ENCODE assay signal across 16 cellular contexts in the genomic region with DNA sequence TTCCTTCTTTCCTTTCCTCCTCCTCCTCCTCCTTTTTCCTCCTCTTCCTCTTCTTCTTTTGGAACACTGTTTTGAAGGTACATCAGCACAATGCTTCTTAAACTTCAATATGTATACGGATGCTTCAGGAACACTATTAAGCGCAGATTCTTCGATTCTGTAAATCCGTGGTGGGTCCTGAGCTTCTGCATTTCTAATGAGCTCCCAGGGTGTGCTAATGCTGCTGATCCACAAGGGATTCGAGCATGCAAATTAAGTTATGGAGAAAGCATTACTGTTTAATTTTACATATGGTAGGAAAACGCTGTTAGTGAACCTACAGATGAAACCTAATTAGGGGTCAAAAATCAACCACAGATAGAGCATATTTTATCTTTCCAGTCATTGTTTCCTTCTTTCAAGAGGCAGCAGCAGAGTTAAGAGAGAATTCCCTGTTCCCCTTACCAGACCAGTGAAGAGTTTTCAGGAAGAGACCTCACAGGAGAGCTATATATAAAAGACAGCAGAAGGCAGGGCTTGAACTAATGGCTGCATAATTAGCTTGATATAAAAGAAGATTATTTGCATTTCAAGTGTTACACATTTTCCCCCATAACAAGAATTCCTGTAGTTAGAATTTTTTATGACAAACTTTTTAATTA. TPM values are rescaled to one million over a fixed set of nuclear protein-coding genes. Genes with fewer than 3 reads are reported as not detected.
A peak's percentile ranks its signal among the peaks of the same experiment; 100 is the strongest.
DNase-seq lines count a peak whose midpoint lies in the region; ATAC-seq and TF ChIP-seq lines count a peak whose summit lies in the region.
"Had no signal": no experiment of that assay in that cellular context is flagged by ENCODE, and none has a peak within 500 bp of the region (broad histone marks: within the 10 kb centered on the region; RNA-seq: fewer than 3 reads in every experiment).

No MANE protein-coding gene starts in this region.

- H3K4me3 Mint-ChIP-seq in endodermal cell, result peak overlapping the region; percentile 51
- H3K4me3 Mint-ChIP-seq in CD4-positive, alpha-beta memory T cell, result no peak overlapping the region
- H3K4me3 Mint-ChIP-seq in CD8-positive, alpha-beta memory T cell, result no peak overlapping the region
- H3K4me3 Mint-ChIP-seq: CD14-positive monocyte had no signal

- no peak for ATAC-seq in GM18861 (IDR thresholded peaks at IDR 0.05; ENCODE audit: unreplicated experiment)

- DNase-seq in A673 (ENCODE audit: low spot score), result peak; percentile 76
- no peak for DNase-seq in endodermal cell
- peak; percentile 20 for DNase-seq in iPS-NIHi7 (ENCODE audit: extremely low spot score)
- DNase-seq in CD4-positive, alpha-beta memory T cell, result no peak
- no peak for DNase-seq in CD8-positive, alpha-beta memory T cell
- DNase-seq in occipital lobe (lab: John Stamatoyannopoulos, UW), result no peak
- DNase-seq: Calu3, DND-41, GF-D8, GM23248, Kasumi-1, NCI-H1105 treated with DMSO at 0.1 percent for 48 hours, NCI-H187 had no signal

- H3K9me3 ChIP-seq in A673 (ENCODE audit: low read depth, low read length, poor library complexity, severe bottlenecking), result no peaks in the 10 kb centered on the region
- H3K9me3 ChIP-seq in HUES48 (ENCODE audit: control insufficient read depth, insufficient read depth, low read length), result no peaks in the 10 kb centered on the region
- no peaks in the 10 kb centered on the region for H3K9me3 ChIP-seq in endodermal cell (ENCODE audit: control insufficient read depth, low read length)
- H3K9me3 ChIP-seq in CD4-positive, alpha-beta memory T cell (ENCODE audit: control insufficient read depth in 1 of 2, low read length in 2 of 2), result no peaks in the 10 kb centered on the region
- no peaks in the 10 kb centered on the region for H3K9me3 ChIP-seq in CD8-positive, alpha-beta memory T cell (ENCODE audit: low read length)

- H3K27ac ChIP-seq in A673 (ENCODE audit: low read depth, low read length, poor library complexity, severe bottlenecking) (peak overlapping the region; percentile 28), HUES48 (ENCODE audit: low read depth, low read length) (peak overlapping the region; percentile 79), endodermal cell (ENCODE audit: low read depth, low read length) (no peak overlapping the region)
- no peak overlapping the region for H3K27ac ChIP-seq in CD4-positive, alpha-beta memory T cell (ENCODE audit: low read depth, low read length)
- no peak overlapping the region for H3K27ac ChIP-seq in CD8-positive, alpha-beta memory T cell (ENCODE audit: low read depth, low read length)
- H3K27ac ChIP-seq: GM23248 had no signal

- H3K36me3 ChIP-seq in A673 (ENCODE audit: insufficient read depth, low read length, poor library complexity, severe bottlenecking) (no peaks in the 10 kb centered on the region), HUES48 (ENCODE audit: control insufficient read depth, insufficient read depth, low read length) (no peaks in the 10 kb centered on the region), endodermal cell (ENCODE audit: control insufficient read depth, insufficient read depth, low read length) (no peaks in the 10 kb centered on the region)
- H3K36me3 ChIP-seq in CD4-positive, alpha-beta memory T cell (ENCODE audit: insufficient read depth, low read length), result no peaks in the 10 kb centered on the region
- H3K36me3 ChIP-seq in CD8-positive, alpha-beta memory T cell (ENCODE audit: insufficient read depth, low read length), result no peaks in the 10 kb centered on the region

- WGBS in endodermal cell (ENCODE audit: insufficient coverage in 1 of 2, insufficient read length in 1 of 2), 2 experiments, result 26 to 55% methylated on average over 5 to 6 of the region's 6 CpGs

- no TSS peak for BruUV-seq in A673 (replicated peaks; lab: Mats Ljungman, UMichigan)

- H3K9ac ChIP-seq in HUES48 (ENCODE audit: low read depth, low read length) (no peak overlapping the region), endodermal cell (ENCODE audit: extremely low read depth, low read length, poor library complexity, severe bottlenecking) (no peak overlapping the region)
- H3K9ac ChIP-seq: GM23248 had no signal

- H3K27me3 Mint-ChIP-seq in endodermal cell (ENCODE audit: insufficient read depth), result peaks cover 6% of the 10 kb centered on the region
- peaks cover 13 to 15% of the 10 kb centered on the region in 2 donors for H3K27me3 Mint-ChIP-seq in CD4-positive, alpha-beta memory T cell
- H3K27me3 Mint-ChIP-seq in CD8-positive, alpha-beta memory T cell, result peaks cover 17 to 32% of the 10 kb centered on the region in 2 donors

- H3K9me3 Mint-ChIP-seq in endodermal cell, result no peaks in the 10 kb centered on the region
- H3K9me3 Mint-ChIP-seq in CD4-positive, alpha-beta memory T cell, result peaks cover 0 to 3% (median 0%) of the 10 kb centered on the region in 8 donors
- H3K9me3 Mint-ChIP-seq in CD8-positive, alpha-beta memory T cell, result no peaks in the 10 kb centered on the region

- H3K4me3 ChIP-seq in A673 (ENCODE audit: low read depth, low read length, poor library complexity, severe bottlenecking), result peak overlapping the region; percentile 32
- H3K4me3 ChIP-seq in HUES48 (ENCODE audit: low read depth, low read length), result peak overlapping the region; percentile 63
- peak overlapping the region; percentile 65 for H3K4me3 ChIP-seq in endodermal cell (ENCODE audit: low read length)
- no peak overlapping the region for H3K4me3 ChIP-seq in CD4-positive, alpha-beta memory T cell (ENCODE audit: low read length in 2 of 2)
- no peak overlapping the region for H3K4me3 ChIP-seq in CD8-positive, alpha-beta memory T cell (ENCODE audit: low read length)
- H3K4me3 ChIP-seq: GM23248 had no signal

- POLR2A ChIA-PET in A673 (lab: Charles Lee; ENCODE audit: low non-redundant PET), result interaction anchor here (0.6 kb wide), 1 partner anchor 18 kb away, joined by 6 read pairs; no protein-coding TSS in a partner anchor
- POLR2A ChIA-PET in CD4-positive, alpha-beta memory T cell (lab: Charles Lee; ENCODE audit: partially characterized antibody), result no interaction called here
- POLR2A ChIA-PET in CD8-positive, alpha-beta memory T cell (lab: Charles Lee), result no interaction called here

- peak overlapping the region; percentile 65 for H3K27ac Mint-ChIP-seq in endodermal cell
- H3K27ac Mint-ChIP-seq in CD4-positive, alpha-beta memory T cell, result no peak overlapping the region
- no peak overlapping the region for H3K27ac Mint-ChIP-seq in CD8-positive, alpha-beta memory T cell

- intact Hi-C loops in A673 (cut with micrococcal nuclease; ENCODE audit: unreplicated experiment), result no loop called here
- intact Hi-C loops in CD4-positive, alpha-beta memory T cell (cut with micrococcal nuclease), result no loop called here

- no peaks in the 10 kb centered on the region for H3K36me3 Mint-ChIP-seq in endodermal cell (ENCODE audit: low read depth)
- H3K36me3 Mint-ChIP-seq in CD4-positive, alpha-beta memory T cell, result no peaks in the 10 kb centered on the region
- no peaks in the 10 kb centered on the region for H3K36me3 Mint-ChIP-seq in CD8-positive, alpha-beta memory T cell

- H3K4me1 ChIP-seq in A673 (ENCODE audit: insufficient read depth, low read length, poor library complexity, severe bottlenecking), result peaks cover 27% of the 10 kb centered on the region
- peaks cover 46% of the 10 kb centered on the region for H3K4me1 ChIP-seq in HUES48 (ENCODE audit: control insufficient read depth, insufficient read depth, low read length)
- no peaks in the 10 kb centered on the region for H3K4me1 ChIP-seq in endodermal cell (ENCODE audit: control insufficient read depth, insufficient read depth, low read length)
- H3K4me1 ChIP-seq in CD4-positive, alpha-beta memory T cell (ENCODE audit: insufficient read depth, low read length), result peaks cover 4% of the 10 kb centered on the region
- H3K4me1 ChIP-seq in CD8-positive, alpha-beta memory T cell (ENCODE audit: insufficient read depth, low read length), result no peaks in the 10 kb centered on the region

- TF ChIP-seq CTCF in A673 (conservative IDR thresholded peaks at IDR 0.05; ENCODE audit: low read depth, low read length) (no peak), endodermal cell (conservative IDR thresholded peaks at IDR 0.05) (no peak)

- H3K4me1 Mint-ChIP-seq in endodermal cell, result peaks cover 17% of the 10 kb centered on the region
- H3K4me1 Mint-ChIP-seq in CD4-positive, alpha-beta memory T cell, result no peaks in the 10 kb centered on the region
- no peaks in the 10 kb centered on the region for H3K4me1 Mint-ChIP-seq in CD8-positive, alpha-beta memory T cell

- CTCF ChIA-PET in A673 (lab: Charles Lee), result no interaction called here
- CTCF ChIA-PET in CD4-positive, alpha-beta memory T cell (lab: Charles Lee; ENCODE audit: partially characterized antibody), result no interaction called here
- CTCF ChIA-PET in CD8-positive, alpha-beta memory T cell (lab: Charles Lee), result no interaction called here

- H3K27me3 ChIP-seq in A673 (replicated peaks; ENCODE audit: insufficient read depth, low read depth, low read length, poor library complexity), result no peaks in the 10 kb centered on the region
- H3K27me3 ChIP-seq in HUES48 (ENCODE audit: control insufficient read depth, insufficient read depth, low read length), result no peaks in the 10 kb centered on the region
- no peaks in the 10 kb centered on the region for H3K27me3 ChIP-seq in endodermal cell (ENCODE audit: control insufficient read depth, insufficient read depth, low read length, poor library complexity, severe bottlenecking)
- H3K27me3 ChIP-seq in CD4-positive, alpha-beta memory T cell (ENCODE audit: insufficient read depth, low read length), result no peaks in the 10 kb centered on the region
- H3K27me3 ChIP-seq in CD8-positive, alpha-beta memory T cell (ENCODE audit: insufficient read depth, low read length, poor library complexity, severe bottlenecking), result no peaks in the 10 kb centered on the region

RNA-seq across cellular contexts. Expression of gene KIF13A, which starts 47.2 kb away (rescaled TPM):
- total RNA-seq in A673 (2021) (19.7 and 21.1 TPM in 2 replicates), endodermal cell (10 to 100 TPM; 35.3 to 45.0 TPM), occipital lobe (27.8 TPM)
- polyA plus RNA-seq in endodermal cell (2013, experiment 1 of 2), result 21.9 TPM
- 20.0 TPM for polyA plus RNA-seq in endodermal cell (2013, experiment 2 of 2)
- 1 to 10 TPM; 1.5 to 1.7 TPM for total RNA-seq in CD4-positive, alpha-beta memory T cell
- polyA plus RNA-seq in CD4-positive, alpha-beta memory T cell, result under 1 TPM in 1 of 2 donors, not detected in 1; 0.61 TPM
- total RNA-seq in CD8-positive, alpha-beta memory T cell, result under 1 TPM; 0.18 to 0.60 TPM
- polyA plus RNA-seq in CD8-positive, alpha-beta memory T cell, result 0.12 TPM

Comparison
In these comparisons a context has a peak if more than half of its experiments do, and no peak if none do; other contexts are left out.
1. DNase-seq: peak in A673 (single experiment) and iPS-NIHi7 (single experiment); none in endodermal cell (single experiment), CD4-positive, alpha-beta memory T cell (0 of 5), CD8-positive, alpha-beta memory T cell (0 of 5) and occipital lobe (single experiment).
2. H3K27ac ChIP-seq: peak in A673 (single experiment) and HUES48 (single experiment); none in endodermal cell (single experiment), CD4-positive, alpha-beta memory T cell (single experiment) and CD8-positive, alpha-beta memory T cell (single experiment).
3. H3K4me3 ChIP-seq: peak in A673 (single experiment), HUES48 (single experiment) and endodermal cell (single experiment); none in CD4-positive, alpha-beta memory T cell (0 of 2) and CD8-positive, alpha-beta memory T cell (single experiment).